ENCODE assay signal across 8 cellular contexts in genomic region chr13:27476943-27477681, GRCh38. TPM values are rescaled to one million over a fixed set of nuclear protein-coding genes. Genes with fewer than 3 reads are reported as not detected.
DNase-seq lines count a peak whose midpoint lies in the region; ATAC-seq and TF ChIP-seq lines count a peak whose summit lies in the region.

No MANE protein-coding gene starts in this region.

- H3K27me3 ChIP-seq in DOHH2 (ENCODE audit: control insufficient read depth, low read length) (no peaks in the 10 kb centered on the region), IMR-90 (ENCODE audit: control insufficient read depth, insufficient read depth, low read length) (peaks cover 18% of the 10 kb centered on the region), neuronal stem cell (ENCODE audit: control insufficient read depth in 3 of 3, insufficient read depth in 3 of 3, low read depth in 1 of 3, low read length in 3 of 3) (peaks cover 0 to 7% (median 0%) of the 10 kb centered on the region in 3 experiments)

- peaks cover 23% of the 10 kb centered on the region for H3K4me1 ChIP-seq in DOHH2 (ENCODE audit: control insufficient read depth, low read length)
- H3K4me1 ChIP-seq in IMR-90 (ENCODE audit: control insufficient read depth, insufficient read depth, low read length) = no peaks in the 10 kb centered on the region
- peaks cover 0 to 1% of the 10 kb centered on the region in 2 donors for H3K4me1 ChIP-seq in neuronal stem cell (ENCODE audit: control insufficient read depth in 2 of 2, insufficient read depth in 1 of 2, low read depth in 1 of 2, low read length in 2 of 2)

- no peaks in the 10 kb centered on the region for H3K79me2 ChIP-seq in DOHH2 (ENCODE audit: control insufficient read depth, low read length)

- H4K8ac ChIP-seq in IMR-90 (ENCODE audit: low read depth in 2 of 2, low read length in 2 of 2) = no peak overlapping the region
- no peak overlapping the region for H4K8ac ChIP-seq in neuronal stem cell (ENCODE audit: low read depth, low read length)

- POLR2A ChIA-PET in IMR-90 (lab: Charles Lee; ENCODE audit: unreplicated experiment) = no interaction called here

- H3F3A ChIP-seq in DOHH2 (ENCODE audit: control insufficient read depth, insufficient read depth) = no peaks in the 10 kb centered on the region

- H3K9me2 ChIP-seq in DOHH2 (replicated peaks; ENCODE audit: control insufficient read depth, low read length) = no peaks in the 10 kb centered on the region

- H3K27me3 Mint-ChIP-seq in activated T-helper 17 cell treated with anti-CD3 and anti-CD28 coated beads, Interleukin-2, amount 50 U/mL, for 72 hours = no peaks in the 10 kb centered on the region

- H2BK12ac ChIP-seq in neuronal stem cell (ENCODE audit: low read length) = no peak overlapping the region

- H3K4ac ChIP-seq in IMR-90 (ENCODE audit: low read depth, low read length) = no peak overlapping the region
- H3K4ac ChIP-seq in neuronal stem cell (ENCODE audit: low read length) = no peak overlapping the region

- no peak overlapping the region for H2BK120ac ChIP-seq in IMR-90 (ENCODE audit: low read depth, low read length)
- no peak overlapping the region for H2BK120ac ChIP-seq in neuronal stem cell (ENCODE audit: low read depth, low read length)

- H3K18ac ChIP-seq in IMR-90 (ENCODE audit: low read depth, low read length) (no peak overlapping the region), neuronal stem cell (ENCODE audit: low read length) (no peak overlapping the region)

- no peak overlapping the region for H3K9ac ChIP-seq in IMR-90 (ENCODE audit: low read depth, low read length)
- H3K9ac ChIP-seq in neuronal stem cell (ENCODE audit: low read depth, low read length, poor library complexity) = no peak overlapping the region

- 46% methylated on average over 2 of the region's 10 CpGs; no CpG with 5 or more reads in 1 of the 2 experiments for WGBS in IMR-90 (ENCODE audit: extremely low coverage in 2 of 2, insufficient read length in 1 of 2), 2 experiments
- no CpG with 5 or more reads among the region's 10 CpGs for WGBS in neuronal stem cell (ENCODE audit: extremely low coverage in 2 of 2, insufficient read length in 2 of 2, insufficient replicate concordance in 1 of 2), 2 donors

- CTCF ChIA-PET in IMR-90 (lab: Yijun Ruan, JAX) = interaction anchor here (0.6 kb wide), 1 partner anchor 16 kb away, joined by 3 read pairs; no protein-coding TSS in a partner anchor

- no peak overlapping the region for H2AK5ac ChIP-seq in IMR-90 (ENCODE audit: low read depth, low read length)
- H2AK5ac ChIP-seq in neuronal stem cell (ENCODE audit: low read depth, low read length) = no peak overlapping the region

- ATAC-seq in GM19351 (IDR thresholded peaks at IDR 0.05; ENCODE audit: unreplicated experiment) (peak; percentile 68), IMR-90 (ENCODE audit: low read depth) (peak; percentile 78)
- peak; percentile 63 for ATAC-seq in activated T-helper 17 cell treated with anti-CD3 and anti-CD28 coated beads, Interleukin-2, amount 50 U/mL, for 72 hours (replicated peaks)

- H3K4me2 ChIP-seq in DOHH2 (ENCODE audit: low read length) (peak overlapping the region; percentile 61), IMR-90 (ENCODE audit: low read depth, low read length) (no peak overlapping the region), neuronal stem cell (ENCODE audit: insufficient read depth, low read length, poor library complexity, severe bottlenecking) (no peak overlapping the region)

- H3K9me3 ChIP-seq in DOHH2 (ENCODE audit: control insufficient read depth, insufficient read depth, low read length) (peaks cover 4% of the 10 kb centered on the region; the same call in 1 of the 2 replicates), IMR-90 (ENCODE audit: control insufficient read depth, insufficient read depth, low read length) (peaks cover 2% of the 10 kb centered on the region; the same call in 1 of the 2 replicates), neuronal stem cell (replicated peaks in 1 of 2; ENCODE audit: control insufficient read depth in 2 of 2, insufficient read depth in 1 of 2, low read depth in 1 of 2, low read length in 2 of 2) (peaks cover 0 to under 1% of the 10 kb centered on the region in 2 donors)

- H4K91ac ChIP-seq in IMR-90 (ENCODE audit: insufficient read depth, low read depth, low read length) (no peak overlapping the region), neuronal stem cell (ENCODE audit: low read depth, low read length, poor library complexity) (no peak overlapping the region)

- H3K27ac ChIP-seq in DOHH2 (ENCODE audit: low read depth, low read length) (peak overlapping the region; percentile 36; the same call in 1 of the 2 replicates), IMR-90 (ENCODE audit: insufficient read depth, low read length) (no peak overlapping the region), neuronal stem cell (replicated peaks; ENCODE audit: low read length) (no peak overlapping the region)

- no peaks in the 10 kb centered on the region for H3K9me1 ChIP-seq in IMR-90 (ENCODE audit: insufficient read depth, low read length)

- BruUV-seq in IMR-90 (replicated peaks; lab: Mats Ljungman, UMichigan) = no TSS peak

- intact Hi-C loops in IMR-90 (cut with micrococcal nuclease) = no loop called here

- H2AFZ ChIP-seq in IMR-90 (replicated peaks; ENCODE audit: low read length, poor library complexity) = no peak overlapping the region
- H2AFZ ChIP-seq in neuronal stem cell (ENCODE audit: low read length) = peak overlapping the region; percentile 76

- H3K4me3 Mint-ChIP-seq in activated T-helper 17 cell treated with anti-CD3 and anti-CD28 coated beads, Interleukin-2, amount 50 U/mL, for 72 hours = peak overlapping the region; percentile 17

- H3K23ac ChIP-seq in IMR-90 (ENCODE audit: low read depth, low read length) = no peak overlapping the region
- no peak overlapping the region for H3K23ac ChIP-seq in neuronal stem cell (ENCODE audit: low read depth, low read length, poor library complexity)

- H3K4me1 Mint-ChIP-seq in activated T-helper 17 cell treated with anti-CD3 and anti-CD28 coated beads, Interleukin-2, amount 50 U/mL, for 72 hours = peaks cover 7% of the 10 kb centered on the region

- H2BK5ac ChIP-seq in IMR-90 (ENCODE audit: low read depth, low read length, poor library complexity, severe bottlenecking) = no peak overlapping the region
- H2BK5ac ChIP-seq in neuronal stem cell (ENCODE audit: low read length) = no peak overlapping the region

- H2BK15ac ChIP-seq in IMR-90 (ENCODE audit: low read depth, low read length) (no peak overlapping the region), neuronal stem cell (ENCODE audit: low read length) (no peak overlapping the region)

- peak overlapping the region; percentile 66 for H3K27ac Mint-ChIP-seq in activated T-helper 17 cell treated with anti-CD3 and anti-CD28 coated beads, Interleukin-2, amount 50 U/mL, for 72 hours

- no peak overlapping the region for H3K56ac ChIP-seq in IMR-90 (ENCODE audit: extremely low read depth, insufficient read depth, low read length)

- no peak for TF ChIP-seq POLR2A in IMR-90 (IDR thresholded peaks at IDR 0.05; ENCODE audit: low read depth, low read length)

- H3K36me3 Mint-ChIP-seq in activated T-helper 17 cell treated with anti-CD3 and anti-CD28 coated beads, Interleukin-2, amount 50 U/mL, for 72 hours (ENCODE audit: low read depth) = no peaks in the 10 kb centered on the region

- H2BK20ac ChIP-seq in IMR-90 (ENCODE audit: low read depth, low read length) = no peak overlapping the region

- in situ Hi-C loops in IMR-90 (cut with MboI; ENCODE audit: low sequenced_read_pairs) = no loop called here

- peaks cover under 1% of the 10 kb centered on the region for H3K9me3 Mint-ChIP-seq in activated T-helper 17 cell treated with anti-CD3 and anti-CD28 coated beads, Interleukin-2, amount 50 U/mL, for 72 hours

- no peaks in the 10 kb centered on the region for H3K36me3 ChIP-seq in DOHH2 (ENCODE audit: control insufficient read depth, low read length)
- no peaks in the 10 kb centered on the region for H3K36me3 ChIP-seq in IMR-90 (ENCODE audit: control insufficient read depth, insufficient read depth, low read length)
- no peaks in the 10 kb centered on the region for H3K36me3 ChIP-seq in neuronal stem cell (replicated peaks in 1 of 2; ENCODE audit: control insufficient read depth in 2 of 2, insufficient read depth in 2 of 2, low read length in 2 of 2)

- peak overlapping the region; percentile 52 for H3K4me3 ChIP-seq in DOHH2 (ENCODE audit: low read length)
- H3K4me3 ChIP-seq in IMR-90 (ENCODE audit: insufficient read depth, low read depth, low read length) = no peak overlapping the region
- H3K4me3 ChIP-seq in neuronal stem cell (ENCODE audit: low read length in 2 of 2) = no peak overlapping the region

- DNase-seq in IMR-90 (peak; percentile 50), neuronal stem cell (ENCODE audit: low spot score) (no peak), GDM1 (lab: John Stamatoyannopoulos, UW) (no peak), SK-N-DZ (ENCODE audit: low spot score) (no peak), activated gamma-delta T cell treated with Interleukin-2 at 50 U/mL for 16 hours (no peak)

- H3K79me1 ChIP-seq in IMR-90 (ENCODE audit: low read depth in 1 of 2, low read length in 2 of 2) (no peaks in the 10 kb centered on the region), neuronal stem cell (ENCODE audit: low read depth, low read length) (no peaks in the 10 kb centered on the region)

- TF ChIP-seq CTCF in DOHH2 (IDR thresholded peaks at IDR 0.05; ENCODE audit: low read depth, low read length, poor library complexity, severe bottlenecking) (no peak), IMR-90 (conservative IDR thresholded peaks at IDR 0.05; ENCODE audit: low read depth, low read length) (no peak)

- no peak overlapping the region for H3K14ac ChIP-seq in IMR-90 (replicated peaks; ENCODE audit: low read depth, low read length)
- H3K14ac ChIP-seq in neuronal stem cell (ENCODE audit: low read length) = no peak overlapping the region

- no peaks in the 10 kb centered on the region for H4K20me1 ChIP-seq in DOHH2 (ENCODE audit: control insufficient read depth, insufficient read depth, low read depth, low read length)
- no peaks in the 10 kb centered on the region for H4K20me1 ChIP-seq in IMR-90 (ENCODE audit: insufficient read depth, low read length)

- H2AK9ac ChIP-seq in IMR-90 (replicated peaks; ENCODE audit: low read depth, low read length, poor library complexity) = no peak overlapping the region

- H4K5ac ChIP-seq in IMR-90 (ENCODE audit: low read depth, low read length) = no peak overlapping the region

- dilution Hi-C loops in IMR-90 (cut with HindIII; ENCODE audit: low sequenced_read_pairs, unreplicated experiment) = no loop called here

- TF ChIP-seq RAD21 in IMR-90 (IDR thresholded peaks at IDR 0.05; ENCODE audit: low read length) = no peak

RNA-seq across cellular contexts. Expression of gene MTIF3, which starts 26.7 kb away (rescaled TPM):
- total RNA-seq in IMR-90 (2012; rRNA removed) = 31.7 and 60.8 TPM in 2 replicates
- 36.6 and 41.0 TPM in 2 replicates for polyA plus RNA-seq in IMR-90 (2012; rRNA removed)
- polyA plus RNA-seq in IMR-90 (2012; cell fraction: cytosol; rRNA removed) = 14.4 and 16.7 TPM in 2 replicates
- polyA plus RNA-seq in IMR-90 (2012; cell fraction: nucleus; rRNA removed; ENCODE audit: low replicate concordance) = 20.7 and 66.0 TPM in 2 replicates
- 10 to 100 TPM; 36.2 to 41.2 TPM for total RNA-seq in activated T-helper 17 cell treated with anti-CD3 and anti-CD28 coated beads, Interleukin-2, amount 50 U/mL, for 72 hours
- 80.3 TPM for polyA plus RNA-seq in neuronal stem cell (2013, experiment 1 of 2)
- polyA plus RNA-seq in neuronal stem cell (2013, experiment 2 of 2) = 80.7 TPM
- 31.1 and 33.2 TPM in 2 replicates for polyA plus RNA-seq in SK-N-DZ (2014; cell fraction: cytosol; rRNA removed)
- 22.9 and 34.3 TPM in 2 replicates for polyA plus RNA-seq in SK-N-DZ (2014; cell fraction: nucleus; rRNA removed)

RNA-seq across cellular contexts. Expression of gene GTF3A, which starts 52.7 kb away (rescaled TPM):
- 116 and 148 TPM in 2 replicates for total RNA-seq in IMR-90 (2012; rRNA removed)
- 73.1 and 74.1 TPM in 2 replicates for polyA plus RNA-seq in IMR-90 (2012; rRNA removed)
- 52.0 and 62.7 TPM in 2 replicates for polyA plus RNA-seq in IMR-90 (2012; cell fraction: cytosol; rRNA removed)
- polyA plus RNA-seq in IMR-90 (2012; cell fraction: nucleus; rRNA removed; ENCODE audit: low replicate concordance) = 32.2 and 40.3 TPM in 2 replicates
- total RNA-seq in activated T-helper 17 cell treated with anti-CD3 and anti-CD28 coated beads, Interleukin-2, amount 50 U/mL, for 72 hours = 100 to 1,000 TPM; 114 to 226 TPM
- polyA plus RNA-seq in neuronal stem cell (2013, experiment 1 of 2) = 99.1 TPM
- polyA plus RNA-seq in neuronal stem cell (2013, experiment 2 of 2) = 101 TPM
- polyA plus RNA-seq in SK-N-DZ (2014; cell fraction: cytosol; rRNA removed) = 171 and 205 TPM in 2 replicates
- polyA plus RNA-seq in SK-N-DZ (2014; cell fraction: nucleus; rRNA removed) = 112 and 153 TPM in 2 replicates
